Comparison of ENCODE assay signal across 29 cellular contexts in genomic region chr1:228136908-228137307, GRCh38. TPM values are rescaled to one million over a fixed set of nuclear protein-coding genes. Genes with fewer than 3 reads are reported as not detected.
A peak's percentile ranks its signal among the peaks of the same experiment; 100 is the strongest.
DNase-seq lines count a peak whose midpoint lies in the region; ATAC-seq and TF ChIP-seq lines count a peak whose summit lies in the region.
"Had no signal": no experiment of that assay in that cellular context is flagged by ENCODE, and none has a peak within 500 bp of the region (broad histone marks: within the 10 kb centered on the region; RNA-seq: fewer than 3 reads in every experiment).

No MANE protein-coding gene starts in this region.

- H3K27ac ChIP-seq in OCI-LY7 (ENCODE audit: low read depth, low read length, poor library complexity, severe bottlenecking), result peak overlapping the region; percentile 79
- H3K27ac ChIP-seq: A549, cardiac muscle cell, ovary, PC-9, thoracic aorta, uterus had no signal

- H3K79me2 ChIP-seq in OCI-LY7 (ENCODE audit: insufficient read depth, low read depth, low read length), result peaks cover 17% of the 10 kb centered on the region

- TF ChIP-seq CTCF in OCI-LY7 (conservative IDR thresholded peaks at IDR 0.05; ENCODE audit: low read length), result no peak
- TF ChIP-seq CTCF in epithelial cell of esophagus (IDR thresholded peaks at IDR 0.05; ENCODE audit: insufficient read depth, low read depth, low read length, missing control alignments), result no peak

- peaks cover 47% of the 10 kb centered on the region for H3K4me1 ChIP-seq in OCI-LY7 (ENCODE audit: insufficient read depth, low read length, poor library complexity, severe bottlenecking)

- POLR2A ChIA-PET in OCI-LY7 (lab: Charles Lee), result interaction anchor here (0.8 to 2.3 kb wide), 4 partner anchors 15 to 328 kb away, joined by 3 to 19 read pairs (median 4); partner anchors contain the start of gene IBA57
- POLR2A ChIA-PET in activated CD4-positive, alpha-beta T cell treated with anti-CD3 and anti-CD28 coated beads for 36 hours (lab: Charles Lee), result interaction anchor here (0.6 to 2.3 kb wide), 2 partner anchors 30 to 45 kb away, joined by 3 to 8 read pairs; no protein-coding TSS in a partner anchor

- H3K9me3 Mint-ChIP-seq in activated CD4-positive, alpha-beta T cell treated with anti-CD3 and anti-CD28 coated beads for 36 hours (ENCODE audit: low read depth), result no peaks in the 10 kb centered on the region
- H3K9me3 Mint-ChIP-seq: activated T-cell treated with anti-CD3 and anti-CD28 coated beads, Interleukin-2, amount 50 U/mL, for 72 hours; H9; T-cell had no signal

- no peak overlapping the region for H3K4me3 ChIP-seq in OCI-LY7 (ENCODE audit: low read depth, low read length, poor library complexity, severe bottlenecking)
- H3K4me3 ChIP-seq in epithelial cell of esophagus (ENCODE audit: low read length), result no peak overlapping the region
- H3K4me3 ChIP-seq: A549, cardiac muscle cell, ovary, PC-9, thoracic aorta, uterus had no signal

- BruUV-seq in OCI-LY7 (replicated peaks; lab: Mats Ljungman, UMichigan), result no TSS peak

- CTCF ChIA-PET in OCI-LY7 (lab: Charles Lee; ENCODE audit: unreplicated experiment), result no interaction called here
- CTCF ChIA-PET in activated CD4-positive, alpha-beta T cell treated with anti-CD3 and anti-CD28 coated beads for 36 hours (lab: Charles Lee), result interaction anchor here (0.6 to 3.6 kb wide), 5 partner anchors 14 to 137 kb away, joined by 3 to 12 read pairs (median 5); partner anchors contain the start of gene IBA57

- no peaks in the 10 kb centered on the region for H4K20me1 ChIP-seq in OCI-LY7 (ENCODE audit: insufficient read depth, low read length)

- H3K4me3 Mint-ChIP-seq in activated CD4-positive, alpha-beta T cell treated with anti-CD3 and anti-CD28 coated beads for 36 hours, result no peak overlapping the region
- H3K4me3 Mint-ChIP-seq: activated T-cell treated with anti-CD3 and anti-CD28 coated beads, Interleukin-2, amount 50 U/mL, for 72 hours; H9 had no signal

- peaks cover 2% of the 10 kb centered on the region for H3K27me3 Mint-ChIP-seq in activated CD4-positive, alpha-beta T cell treated with anti-CD3 and anti-CD28 coated beads for 36 hours

- H3K9me3 ChIP-seq in OCI-LY7 (ENCODE audit: low read length), result no peaks in the 10 kb centered on the region
- H3K9me3 ChIP-seq: A549, ovary, thoracic aorta, uterus had no signal

- peaks cover 5% of the 10 kb centered on the region; the same call in 1 of the 2 replicates for H3K36me3 ChIP-seq in OCI-LY7 (ENCODE audit: insufficient read depth, low read length)
- H3K36me3 ChIP-seq: cardiac muscle cell, ovary, thoracic aorta, uterus had no signal

- peak overlapping the region; percentile 84; the same call in 1 of the 2 replicates for H2AFZ ChIP-seq in OCI-LY7 (ENCODE audit: low read length)
- H2AFZ ChIP-seq: PC-9 had no signal

- H3K4me2 ChIP-seq in OCI-LY7 (ENCODE audit: low read length), result peak overlapping the region; percentile 52
- H3K4me2 ChIP-seq: A549, PC-9 had no signal

- H3K9me2 ChIP-seq in OCI-LY7 (ENCODE audit: insufficient read depth, low read length), result no peaks in the 10 kb centered on the region

- ATAC-seq in left ventricle myocardium superior (no peak), HG02852 (IDR thresholded peaks at IDR 0.05; ENCODE audit: unreplicated experiment) (no peak)
- ATAC-seq in activated CD4-positive, alpha-beta T cell treated with anti-CD3 and anti-CD28 coated beads for 36 hours, result no peak
- ATAC-seq: A549; activated T-cell treated with anti-CD3 and anti-CD28 coated beads, Interleukin-2, amount 50 U/mL, for 72 hours; naive thymus-derived CD4-positive, alpha-beta T cell; stimulated activated naive CD8-positive, alpha-beta T cell treated with anti-CD3 and anti-CD28 coated beads, Interleukin-15, Interleukin-2, amounts not matched to agents 100 U/mL and 50 U/mL, for 24 hours; T-cell had no signal

- peaks cover 11% of the 10 kb centered on the region for H3K36me3 Mint-ChIP-seq in activated CD4-positive, alpha-beta T cell treated with anti-CD3 and anti-CD28 coated beads for 36 hours (ENCODE audit: low read depth)
- H3K36me3 Mint-ChIP-seq: T-cell had no signal

- peaks cover under 1% of the 10 kb centered on the region for H3K4me1 Mint-ChIP-seq in activated CD4-positive, alpha-beta T cell treated with anti-CD3 and anti-CD28 coated beads for 36 hours

- intact Hi-C loops in OCI-LY7 (cut with micrococcal nuclease; ENCODE audit: unreplicated experiment), result loop anchor here (10.0 kb wide), 2 partner anchors 138 to 268 kb away; partner anchors contain the start of gene TRIM11
- intact Hi-C loops in left ventricle myocardium superior (cut with micrococcal nuclease), result no loop called here
- intact Hi-C loops in activated CD4-positive, alpha-beta T cell treated with anti-CD3 and anti-CD28 coated beads for 36 hours (cut with DNase I, micrococcal nuclease), result loop anchor here in 1 of 2 experiments (10.0 kb wide), 1 partner anchor 268 kb away; the partner anchor contains the start of gene TRIM11

- DNase-seq in SIG-M5 treated with dmso at 0.1 percent for 504 hours (lab: John Stamatoyannopoulos, UW; ENCODE audit: unreplicated experiment) (peak; percentile 8), SIG-M5 (lab: John Stamatoyannopoulos, UW) (no peak), OCI-LY7 (ENCODE audit: low spot score) (peak; percentile 45), epithelial cell of esophagus (ENCODE audit: low read depth) (peak; percentile 35), renal cortical epithelial cell (ENCODE audit: low read depth) (peak; percentile 11), left ventricle myocardium superior (no peak)
- DNase-seq in activated CD4-positive, alpha-beta T cell treated with anti-CD3 and anti-CD28 coated beads for 36 hours, result no peak
- DNase-seq: activated CD4-positive, alpha-beta T cell treated with anti-CD3 and anti-CD28 coated beads for 48 hours; activated naive CD4-positive, alpha-beta T cell treated with Interleukin-2 at 50 U/mL for 16 hours; activated T-cell treated with anti-CD3 and anti-CD28 coated beads, Interleukin-2, amount 50 U/mL, for 72 hours; amygdala; Calu3; EL; H9; NCI-H1092 treated with DMSO at 0.1 percent for 48 hours; NCI-H187 treated with DMSO at 0.1 percent for 48 hours; NCI-H526 treated with DMSO at 0.1 percent for 48 hours; ovary; SHP77; stimulated activated CD4-positive, alpha-beta T cell treated with anti-CD3 and anti-CD28 coated beads, Interleukin-4, amount 100 ng/mL, for 4 hours; stimulated activated naive CD8-positive, alpha-beta T cell treated with anti-CD3 and anti-CD28 coated beads, Interleukin-15, Interleukin-2, amounts not matched to agents 100 U/mL and 50 U/mL, for 24 hours; uterus had no signal

- H3K27ac Mint-ChIP-seq in activated CD4-positive, alpha-beta T cell treated with anti-CD3 and anti-CD28 coated beads for 36 hours, result no peak overlapping the region
- H3K27ac Mint-ChIP-seq: activated T-cell treated with anti-CD3 and anti-CD28 coated beads, Interleukin-2, amount 50 U/mL, for 72 hours; H9 had no signal

RNA-seq across cellular contexts. Expression of gene GUK1, which starts 3.2 kb away (rescaled TPM):
- total RNA-seq in OCI-LY7 (2014; rRNA removed; shearing (Covaris generic)), result 197 and 201 TPM in 2 replicates
- total RNA-seq in OCI-LY7 (2022), result 131 and 154 TPM in 2 replicates
- 127 and 438 TPM in 2 replicates for total RNA-seq in renal cortical epithelial cell
- total RNA-seq in left ventricle myocardium superior, result 175 TPM
- 100 to 1,000 TPM; 196 to 270 TPM for total RNA-seq in activated CD4-positive, alpha-beta T cell treated with anti-CD3 and anti-CD28 coated beads for 36 hours

RNA-seq across cellular contexts. Expression of gene GJC2, which starts 12.8 kb away (rescaled TPM):
- total RNA-seq in OCI-LY7 (2014; rRNA removed; shearing (Covaris generic)), result 0.22 and 0.31 TPM in 2 replicates
- total RNA-seq in OCI-LY7 (2022) (0.53 and 0.80 TPM in 2 replicates), renal cortical epithelial cell (0.50 and 0.69 TPM in 2 replicates), left ventricle myocardium superior (1.7 TPM)
- under 1 TPM in 1 of 2 experiments, not detected in 1; 0.64 TPM for total RNA-seq in activated CD4-positive, alpha-beta T cell treated with anti-CD3 and anti-CD28 coated beads for 36 hours

RNA-seq across cellular contexts. Expression of gene MRPL55, which starts 27.8 kb away (rescaled TPM):
- 92.8 and 99.5 TPM in 2 replicates for total RNA-seq in OCI-LY7 (2014; rRNA removed; shearing (Covaris generic))
- total RNA-seq in OCI-LY7 (2022) (46.3 and 50.0 TPM in 2 replicates), renal cortical epithelial cell (36.3 and 62.9 TPM in 2 replicates), left ventricle myocardium superior (58.6 TPM)
- total RNA-seq in activated CD4-positive, alpha-beta T cell treated with anti-CD3 and anti-CD28 coated beads for 36 hours, result 10 to 100 TPM; 51.0 to 57.7 TPM

RNA-seq across cellular contexts. Expression of gene IBA57, which starts 28.7 kb away (rescaled TPM):
- 3.2 and 9.9 TPM in 2 replicates for total RNA-seq in OCI-LY7 (2014; rRNA removed; shearing (Covaris generic))
- total RNA-seq in OCI-LY7 (2022) (9.1 and 10.8 TPM in 2 replicates), renal cortical epithelial cell (2.6 and 10.4 TPM in 2 replicates), left ventricle myocardium superior (11.2 TPM)
- total RNA-seq in activated CD4-positive, alpha-beta T cell treated with anti-CD3 and anti-CD28 coated beads for 36 hours, result 1 to 10 TPM; 6.0 to 8.3 TPM

RNA-seq across cellular contexts. Expression of gene C1orf35, which starts 33.8 kb away (rescaled TPM):
- 33.3 and 33.4 TPM in 2 replicates for total RNA-seq in OCI-LY7 (2014; rRNA removed; shearing (Covaris generic))
- total RNA-seq in OCI-LY7 (2022), result 30.7 and 32.2 TPM in 2 replicates
- total RNA-seq in renal cortical epithelial cell, result 7.1 and 13.0 TPM in 2 replicates
- 10.5 TPM for total RNA-seq in left ventricle myocardium superior
- 10 to 100 TPM; 14.6 to 22.5 TPM for total RNA-seq in activated CD4-positive, alpha-beta T cell treated with anti-CD3 and anti-CD28 coated beads for 36 hours

Comparison
In these comparisons a context has a peak if more than half of its experiments do, and no peak if none do; other contexts are left out.
1. DNase-seq: peak in SIG-M5 treated with dmso at 0.1 percent for 504 hours (single experiment), OCI-LY7 (single experiment), epithelial cell of esophagus (single experiment) and renal cortical epithelial cell (single experiment); none in SIG-M5 (single experiment), left ventricle myocardium superior (single experiment) and activated CD4-positive, alpha-beta T cell treated with anti-CD3 and anti-CD28 coated beads for 36 hours (single experiment).